ENCODE assay signal across 18 cellular contexts in the genomic region with DNA sequence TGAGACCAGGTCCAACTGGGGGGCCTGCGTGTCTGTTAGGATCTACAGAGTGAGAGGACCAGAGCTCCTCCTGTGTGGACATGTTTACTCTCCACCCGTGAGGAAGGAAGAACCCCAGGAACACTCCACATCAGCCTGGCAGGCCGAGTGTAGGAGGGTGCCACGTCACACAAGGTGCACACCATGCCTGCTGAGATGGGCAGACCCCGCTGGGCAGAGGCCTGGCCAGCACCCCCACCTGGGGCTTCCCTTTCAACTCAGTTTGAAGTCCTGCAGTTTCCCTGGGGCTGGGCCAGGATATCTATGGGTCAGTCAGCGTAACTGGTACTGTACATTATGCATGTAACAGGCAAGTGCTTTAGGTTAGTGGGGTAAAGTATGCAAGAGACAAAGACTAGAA. TPM values are rescaled to one million over a fixed set of nuclear protein-coding genes. Genes with fewer than 3 reads are reported as not detected.
DNase-seq lines count a peak whose midpoint lies in the region; ATAC-seq and TF ChIP-seq lines count a peak whose summit lies in the region.
"Had no signal": no experiment of that assay in that cellular context is flagged by ENCODE, and none has a peak within 500 bp of the region (broad histone marks: within the 10 kb centered on the region; RNA-seq: fewer than 3 reads in every experiment).

No MANE protein-coding gene starts in this region.

- H3K4me1 ChIP-seq in Peyer's patch = peaks cover 0 to 4% (median 0%) of the 10 kb centered on the region in 4 donors

- no peaks in the 10 kb centered on the region for H3K27me3 Mint-ChIP-seq in activated naive CD8-positive, alpha-beta T cell
- H3K27me3 Mint-ChIP-seq in activated naive CD8-positive, alpha-beta T cell treated with anti-CD3 and anti-CD28 coated beads, Interleukin-2, amount 50 U/mL, for 24 hours = peaks cover 6% of the 10 kb centered on the region

- H3K27ac ChIP-seq in Peyer's patch = no peak overlapping the region
- H3K27ac ChIP-seq: epithelial cell of prostate, left lung, skin epidermis had no signal

- peak overlapping the region; percentile 14 for H3K4me3 Mint-ChIP-seq in activated naive CD8-positive, alpha-beta T cell
- no peak overlapping the region for H3K4me3 Mint-ChIP-seq in activated naive CD8-positive, alpha-beta T cell treated with anti-CD3 and anti-CD28 coated beads, Interleukin-2, amount 50 U/mL, for 24 hours

- no peak overlapping the region for H3K27ac Mint-ChIP-seq in activated naive CD8-positive, alpha-beta T cell
- H3K27ac Mint-ChIP-seq in activated naive CD8-positive, alpha-beta T cell treated with anti-CD3 and anti-CD28 coated beads, Interleukin-2, amount 50 U/mL, for 24 hours = no peak overlapping the region

- H3K9me3 ChIP-seq in Peyer's patch = no peaks in the 10 kb centered on the region
- H3K9me3 ChIP-seq: left lung had no signal

- TF ChIP-seq POLR2A in Peyer's patch (IDR thresholded peaks at IDR 0.05) = no peak

- no peak for TF ChIP-seq CTCF in Peyer's patch (IDR thresholded peaks at IDR 0.05)

- peaks cover 36% of the 10 kb centered on the region for H3K4me1 Mint-ChIP-seq in activated naive CD8-positive, alpha-beta T cell (ENCODE audit: low read depth)
- peaks cover 30% of the 10 kb centered on the region for H3K4me1 Mint-ChIP-seq in activated naive CD8-positive, alpha-beta T cell treated with anti-CD3 and anti-CD28 coated beads, Interleukin-2, amount 50 U/mL, for 24 hours

- no peaks in the 10 kb centered on the region for H3K36me3 ChIP-seq in Peyer's patch
- H3K36me3 ChIP-seq: left lung had no signal

- no peak overlapping the region for H3K4me3 ChIP-seq in Peyer's patch
- H3K4me3 ChIP-seq: left lung, skin epidermis had no signal

- ATAC-seq in activated naive CD8-positive, alpha-beta T cell treated with anti-CD3 and anti-CD28 coated beads, Interleukin-2, amount 50 U/mL, for 24 hours = no peak
- ATAC-seq in GM18861 (IDR thresholded peaks at IDR 0.05; ENCODE audit: unreplicated experiment) = no peak
- no peak for ATAC-seq in GM21360 (IDR thresholded peaks at IDR 0.05; ENCODE audit: unreplicated experiment)
- ATAC-seq: left lung had no signal

- H3K27me3 ChIP-seq in Peyer's patch = no peaks in the 10 kb centered on the region

- DNase-seq in activated naive CD8-positive, alpha-beta T cell treated with anti-CD3 and anti-CD28 coated beads, Interleukin-2, amount 50 U/mL, for 24 hours = no peak
- DNase-seq in Peyer's patch = peak in 2 of 3 donors; percentile 22 to 44
- DNase-seq in islet precursor cell = peak; percentile 37
- peak; percentile 22 for DNase-seq in stimulated activated CD8-positive, alpha-beta memory T cell treated with anti-CD3 and anti-CD28 coated beads, Interleukin-4, amount 100 ng/mL, for 48 hours
- no peak for DNase-seq in NK-92 (lab: John Stamatoyannopoulos, UW; ENCODE audit: unreplicated experiment)
- DNase-seq: activated CD4-positive, alpha-beta T cell treated with anti-CD3 and anti-CD28 coated beads for 4 hours; DMS153; foreskin fibroblast; KG1; NCI-H1436 treated with DMSO at 0.1 percent for 48 hours; NCI-H526; stimulated activated naive CD4-positive, alpha-beta T cell treated with Interleukin-2 at 50 U/mL for 16 hours had no signal

- no peaks in the 10 kb centered on the region for H3K9me3 Mint-ChIP-seq in activated naive CD8-positive, alpha-beta T cell (ENCODE audit: low read depth)
- no peaks in the 10 kb centered on the region for H3K9me3 Mint-ChIP-seq in activated naive CD8-positive, alpha-beta T cell treated with anti-CD3 and anti-CD28 coated beads, Interleukin-2, amount 50 U/mL, for 24 hours

- H3K36me3 Mint-ChIP-seq in activated naive CD8-positive, alpha-beta T cell = no peaks in the 10 kb centered on the region
- no peaks in the 10 kb centered on the region for H3K36me3 Mint-ChIP-seq in activated naive CD8-positive, alpha-beta T cell treated with anti-CD3 and anti-CD28 coated beads, Interleukin-2, amount 50 U/mL, for 24 hours (ENCODE audit: low read depth)

RNA-seq across cellular contexts. Expression of a gene that starts 30.1 kb away (rescaled TPM):
- 1 to 10 TPM in 3 of 4 donors, not detected in 1; 1.1 to 6.0 (median 4.4) TPM for total RNA-seq in Peyer's patch

Comparison
In these comparisons a context has a peak if more than half of its experiments do, and no peak if none do; other contexts are left out.
1. DNase-seq: peak in Peyer's patch (2 of 3), islet precursor cell (single experiment) and stimulated activated CD8-positive, alpha-beta memory T cell treated with anti-CD3 and anti-CD28 coated beads, Interleukin-4, amount 100 ng/mL, for 48 hours (single experiment); none in activated naive CD8-positive, alpha-beta T cell treated with anti-CD3 and anti-CD28 coated beads, Interleukin-2, amount 50 U/mL, for 24 hours (single experiment) and NK-92 (single experiment).